6 cellular contexts compared by ENCODE assay signal in genomic region chr2:95203911-95204310, GRCh38. TPM values are rescaled to one million over a fixed set of nuclear protein-coding genes. Genes with fewer than 3 reads are reported as not detected.
"Had no signal": no experiment of that assay in that cellular context is flagged by ENCODE, and none has a peak within 500 bp of the region (broad histone marks: within the 10 kb centered on the region; RNA-seq: fewer than 3 reads in every experiment).

No MANE protein-coding gene starts in this region.

- ATAC-seq: GM23338, HepG2, K562 had no signal

- DNase-seq: H9, HCEC 1CT had no signal

- H3K27ac Mint-ChIP-seq: GM23338, H9, IgD-negative memory B cell had no signal

- H3K27me3 Mint-ChIP-seq: IgD-negative memory B cell had no signal

- H3K4me3 ChIP-seq: GM23338, K562 had no signal

- H2AFZ ChIP-seq: GM23338 had no signal

- H3K4me3 Mint-ChIP-seq: GM23338 had no signal

- H3K4me2 ChIP-seq: GM23338 had no signal

RNA-seq across cellular contexts. Expression of gene ZNF892, which starts 3.4 kb away (rescaled TPM):
- total RNA-seq: HepG2 had no signal
